ENCODE assay signal across 12 cellular contexts in genomic region chrX:8037593-8038348, GRCh38.
DNase-seq lines count a peak whose midpoint lies in the region; ATAC-seq and TF ChIP-seq lines count a peak whose summit lies in the region.
"Had no signal": no experiment of that assay in that cellular context is flagged by ENCODE, and none has a peak within 500 bp of the region (broad histone marks: within the 10 kb centered on the region; RNA-seq: fewer than 3 reads in every experiment).

No MANE protein-coding gene starts in this region.

- H4K20me1 ChIP-seq in BLaER1, result no peaks in the 10 kb centered on the region

- DNase-seq in ELR (ENCODE audit: low read depth) (peak; percentile 30), WERI-Rb-1 (no peak), left ventricle myocardium inferior (no peak), middle frontal gyrus (ENCODE audit: extremely low spot score, low spot score) (no peak), posterior vena cava (ENCODE audit: low spot score) (no peak)
- DNase-seq: NCI-H2171; Peyer's patch; stimulated activated CD4-positive, alpha-beta T cell treated with anti-CD3 and anti-CD28 coated beads, Interleukin-4, amount 100 ng/mL, for 4 hours had no signal

- H3K36me3 ChIP-seq in BLaER1 (no peaks in the 10 kb centered on the region), WERI-Rb-1 (no peaks in the 10 kb centered on the region), left ventricle myocardium inferior (no peaks in the 10 kb centered on the region)
- H3K36me3 ChIP-seq: Peyer's patch had no signal

- H3K27ac ChIP-seq in BLaER1 (peak overlapping the region; percentile 60), WERI-Rb-1 (no peak overlapping the region), left ventricle myocardium inferior (replicated peaks) (peak overlapping the region; percentile 74)
- H3K27ac ChIP-seq: Peyer's patch had no signal

- H3K4me3 ChIP-seq in BLaER1 (peak overlapping the region; percentile 47), WERI-Rb-1 (ENCODE audit: low read depth, low read length) (no peak overlapping the region), left ventricle myocardium inferior (peak overlapping the region; percentile 45)
- H3K4me3 ChIP-seq: K562, Peyer's patch had no signal

- ATAC-seq in HG03442 (IDR thresholded peaks at IDR 0.05; ENCODE audit: unreplicated experiment) (no peak), HG02973 (IDR thresholded peaks at IDR 0.05; ENCODE audit: unreplicated experiment) (no peak)
- ATAC-seq: K562 had no signal

- no peaks in the 10 kb centered on the region for H3K27me3 ChIP-seq in BLaER1
- no peaks in the 10 kb centered on the region for H3K27me3 ChIP-seq in WERI-Rb-1 (ENCODE audit: insufficient read depth, low read depth, severe bottlenecking)
- H3K27me3 ChIP-seq in left ventricle myocardium inferior (ENCODE audit: low read depth), result no peaks in the 10 kb centered on the region
- H3K27me3 ChIP-seq: Peyer's patch had no signal

- intact Hi-C loops in left ventricle myocardium inferior (cut with micrococcal nuclease) (no loop called here), posterior vena cava (cut with DNase I) (no loop called here)

- peak overlapping the region; percentile 74 for H3K4me2 ChIP-seq in BLaER1

- TF ChIP-seq CTCF in WERI-Rb-1 (IDR thresholded peaks at IDR 0.05; ENCODE audit: low read depth, low read length) (0 out of 2 replicates have a peak, but pooled peaks have one; percentile 14), left ventricle myocardium inferior (IDR thresholded peaks at IDR 0.05; ENCODE audit: borderline replicate concordance) (peak; percentile 18)

- H3K9me3 ChIP-seq in BLaER1, result no peaks in the 10 kb centered on the region
- no peaks in the 10 kb centered on the region for H3K9me3 ChIP-seq in WERI-Rb-1 (ENCODE audit: severe bottlenecking)
- no peaks in the 10 kb centered on the region for H3K9me3 ChIP-seq in left ventricle myocardium inferior (replicated peaks)
- H3K9me3 ChIP-seq: Peyer's patch had no signal

- no peak overlapping the region; the same call in 1 of the 2 replicates for H3K9ac ChIP-seq in BLaER1

- H3K4me1 ChIP-seq in BLaER1 (peaks cover 30% of the 10 kb centered on the region), left ventricle myocardium inferior (peaks cover 10% of the 10 kb centered on the region)
- H3K4me1 ChIP-seq: Peyer's patch had no signal
